ENCODE assay signal across 1 cellular context in genomic region chr16:20878682-20879147, GRCh38.
A peak's percentile ranks its signal among the peaks of the same experiment; 100 is the strongest.
TF ChIP-seq lines count a peak whose summit lies in the region.

No MANE protein-coding gene starts in this region.

TF ChIP-seq in HepG2, 621 proteins besides CTCF, POLR2A, EP300 and RAD21 (continued from another document and continues in another):
- peak; percentile 37; the same call in 1 of the 2 replicates for TF ChIP-seq THAP7 (CRISPR knock-in tag; IDR thresholded peaks at IDR 0.05)
- TF ChIP-seq HDAC6 (IDR thresholded peaks at IDR 0.05; ENCODE audit: low read depth, low read length) = no peak
- peak; percentile 81 for TF ChIP-seq ASH2L (IDR thresholded peaks at IDR 0.05; ENCODE audit: insufficient read length, low read depth, low read length)
- no peak for TF ChIP-seq ATF7 (IDR thresholded peaks at IDR 0.05)
- TF ChIP-seq ATF7 (CRISPR knock-in tag; IDR thresholded peaks at IDR 0.05) = no peak
- TF ChIP-seq ZBTB26 (CRISPR knock-in tag; IDR thresholded peaks at IDR 0.05; ENCODE audit: borderline replicate concordance) = no peak
- 0 out of 2 replicates have a peak, but pooled peaks have one; percentile 42 for TF ChIP-seq KDM4B (CRISPR knock-in tag; IDR thresholded peaks at IDR 0.05)
- TF ChIP-seq TEAD2 (CRISPR knock-in tag; IDR thresholded peaks at IDR 0.05) = no peak
- TF ChIP-seq RFX1 (IDR thresholded peaks at IDR 0.05) = no peak
- no peak for TF ChIP-seq ZNF75D (CRISPR knock-in tag; IDR thresholded peaks at IDR 0.05; ENCODE audit: borderline replicate concordance)
- TF ChIP-seq ARNT (IDR thresholded peaks at IDR 0.05) = no peak
- peak; percentile 41 to 52; a peak in 2 of 4 replicates for TF ChIP-seq MAFK (conservative IDR thresholded peaks at IDR 0.05 in 1 of 2, IDR thresholded peaks at IDR 0.05 in 1 of 2; ENCODE audit: low read length in 2 of 2)
- TF ChIP-seq ZNF546 (CRISPR knock-in tag; conservative IDR thresholded peaks at IDR 0.05) = no peak
- 0 out of 2 replicates have a peak, but pooled peaks have one; percentile 46 for TF ChIP-seq MTA1 (CRISPR knock-in tag; IDR thresholded peaks at IDR 0.05; ENCODE audit: borderline replicate concordance)
- TF ChIP-seq, protein P1, sequence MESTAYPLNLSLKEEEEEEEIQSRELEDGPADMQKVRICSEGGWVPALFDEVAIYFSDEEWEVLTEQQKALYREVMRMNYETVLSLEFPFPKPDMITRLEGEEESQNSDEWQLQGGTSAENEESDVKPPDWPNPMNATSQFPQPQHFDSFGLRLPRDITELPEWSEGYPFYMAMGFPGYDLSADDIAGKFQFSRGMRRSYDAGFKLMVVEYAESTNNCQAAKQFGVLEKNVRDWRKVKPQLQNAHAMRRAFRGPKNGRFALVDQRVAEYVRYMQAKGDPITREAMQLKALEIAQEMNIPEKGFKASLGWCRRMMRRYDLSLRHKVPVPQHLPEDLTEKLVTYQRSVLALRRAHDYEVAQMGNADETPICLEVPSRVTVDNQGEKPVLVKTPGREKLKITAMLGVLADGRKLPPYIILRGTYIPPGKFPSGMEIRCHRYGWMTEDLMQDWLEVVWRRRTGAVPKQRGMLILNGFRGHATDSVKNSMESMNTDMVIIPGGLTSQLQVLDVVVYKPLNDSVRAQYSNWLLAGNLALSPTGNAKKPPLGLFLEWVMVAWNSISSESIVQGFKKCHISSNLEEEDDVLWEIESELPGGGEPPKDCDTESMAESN (CRISPR knock-in tag; conservative IDR thresholded peaks at IDR 0.05) = 0 out of 2 replicates have a peak, but pooled peaks have one; percentile 36
- TF ChIP-seq SPEN (CRISPR knock-in tag; IDR thresholded peaks at IDR 0.05; ENCODE audit: low read depth) = no peak
- TF ChIP-seq, protein P2, sequence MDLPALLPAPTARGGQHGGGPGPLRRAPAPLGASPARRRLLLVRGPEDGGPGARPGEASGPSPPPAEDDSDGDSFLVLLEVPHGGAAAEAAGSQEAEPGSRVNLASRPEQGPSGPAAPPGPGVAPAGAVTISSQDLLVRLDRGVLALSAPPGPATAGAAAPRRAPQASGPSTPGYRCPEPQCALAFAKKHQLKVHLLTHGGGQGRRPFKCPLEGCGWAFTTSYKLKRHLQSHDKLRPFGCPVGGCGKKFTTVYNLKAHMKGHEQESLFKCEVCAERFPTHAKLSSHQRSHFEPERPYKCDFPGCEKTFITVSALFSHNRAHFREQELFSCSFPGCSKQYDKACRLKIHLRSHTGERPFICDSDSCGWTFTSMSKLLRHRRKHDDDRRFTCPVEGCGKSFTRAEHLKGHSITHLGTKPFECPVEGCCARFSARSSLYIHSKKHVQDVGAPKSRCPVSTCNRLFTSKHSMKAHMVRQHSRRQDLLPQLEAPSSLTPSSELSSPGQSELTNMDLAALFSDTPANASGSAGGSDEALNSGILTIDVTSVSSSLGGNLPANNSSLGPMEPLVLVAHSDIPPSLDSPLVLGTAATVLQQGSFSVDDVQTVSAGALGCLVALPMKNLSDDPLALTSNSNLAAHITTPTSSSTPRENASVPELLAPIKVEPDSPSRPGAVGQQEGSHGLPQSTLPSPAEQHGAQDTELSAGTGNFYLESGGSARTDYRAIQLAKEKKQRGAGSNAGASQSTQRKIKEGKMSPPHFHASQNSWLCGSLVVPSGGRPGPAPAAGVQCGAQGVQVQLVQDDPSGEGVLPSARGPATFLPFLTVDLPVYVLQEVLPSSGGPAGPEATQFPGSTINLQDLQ (CRISPR knock-in tag; IDR thresholded peaks at IDR 0.05) = no peak
- TF ChIP-seq POLR2G (IDR thresholded peaks at IDR 0.05; ENCODE audit: low read depth, low read length) = no peak
- TF ChIP-seq ZSCAN9 (CRISPR knock-in tag; IDR thresholded peaks at IDR 0.05; ENCODE audit: borderline replicate concordance) = no peak
- no peak for TF ChIP-seq DR1 (CRISPR knock-in tag; IDR thresholded peaks at IDR 0.05)
- TF ChIP-seq ZNF616 (CRISPR knock-in tag; IDR thresholded peaks at IDR 0.05; ENCODE audit: low read depth) = no peak
- TF ChIP-seq MAF1 (CRISPR knock-in tag; IDR thresholded peaks at IDR 0.05; ENCODE audit: borderline replicate concordance) = no peak
- TF ChIP-seq KLF11 (CRISPR knock-in tag; IDR thresholded peaks at IDR 0.05) = no peak
- TF ChIP-seq FOXK2 (IDR thresholded peaks at IDR 0.05) = no peak
- TF ChIP-seq ZNF510 (CRISPR knock-in tag; IDR thresholded peaks at IDR 0.05; ENCODE audit: low read depth) = no peak
- TF ChIP-seq ZNF569 (CRISPR knock-in tag; IDR thresholded peaks at IDR 0.05; ENCODE audit: borderline replicate concordance) = no peak
- peak; percentile 52; the same call in 1 of the 2 replicates for TF ChIP-seq ZNF543 (CRISPR knock-in tag; IDR thresholded peaks at IDR 0.05)
- no peak; the same call in 1 of the 2 replicates for TF ChIP-seq GMEB1 (CRISPR knock-in tag; IDR thresholded peaks at IDR 0.05; ENCODE audit: borderline replicate concordance)
- no peak for TF ChIP-seq PCBP1 (IDR thresholded peaks at IDR 0.05; ENCODE audit: borderline replicate concordance, low read depth, low read length)
- no peak for TF ChIP-seq ZNF766 (CRISPR knock-in tag; IDR thresholded peaks at IDR 0.05; ENCODE audit: borderline replicate concordance)
- no peak for TF ChIP-seq ZNF354B (CRISPR knock-in tag; IDR thresholded peaks at IDR 0.05)
- no peak for TF ChIP-seq ZNF160 (CRISPR knock-in tag; IDR thresholded peaks at IDR 0.05)
- TF ChIP-seq GLI4 (CRISPR knock-in tag; IDR thresholded peaks at IDR 0.05; ENCODE audit: borderline replicate concordance) = no peak
- 0 out of 2 replicates have a peak, but pooled peaks have one; percentile 37 for TF ChIP-seq SSRP1 (CRISPR knock-in tag; IDR thresholded peaks at IDR 0.05)
- no peak for TF ChIP-seq PAX8 (CRISPR knock-in tag; IDR thresholded peaks at IDR 0.05; ENCODE audit: borderline replicate concordance)
- peak; percentile 41; the same call in 1 of the 2 replicates for TF ChIP-seq RXRA (CRISPR knock-in tag; IDR thresholded peaks at IDR 0.05)
- TF ChIP-seq NFIB (CRISPR knock-in tag; IDR thresholded peaks at IDR 0.05; ENCODE audit: borderline replicate concordance) = no peak
- no peak for TF ChIP-seq MEIS2 (CRISPR knock-in tag; IDR thresholded peaks at IDR 0.05)
- no peak for TF ChIP-seq ZNF446 (CRISPR knock-in tag; IDR thresholded peaks at IDR 0.05)
- TF ChIP-seq RFXAP (CRISPR knock-in tag; IDR thresholded peaks at IDR 0.05; ENCODE audit: borderline replicate concordance) = no peak
- no peak for TF ChIP-seq GTF3A (CRISPR knock-in tag; conservative IDR thresholded peaks at IDR 0.05)
- TF ChIP-seq, protein P3, sequence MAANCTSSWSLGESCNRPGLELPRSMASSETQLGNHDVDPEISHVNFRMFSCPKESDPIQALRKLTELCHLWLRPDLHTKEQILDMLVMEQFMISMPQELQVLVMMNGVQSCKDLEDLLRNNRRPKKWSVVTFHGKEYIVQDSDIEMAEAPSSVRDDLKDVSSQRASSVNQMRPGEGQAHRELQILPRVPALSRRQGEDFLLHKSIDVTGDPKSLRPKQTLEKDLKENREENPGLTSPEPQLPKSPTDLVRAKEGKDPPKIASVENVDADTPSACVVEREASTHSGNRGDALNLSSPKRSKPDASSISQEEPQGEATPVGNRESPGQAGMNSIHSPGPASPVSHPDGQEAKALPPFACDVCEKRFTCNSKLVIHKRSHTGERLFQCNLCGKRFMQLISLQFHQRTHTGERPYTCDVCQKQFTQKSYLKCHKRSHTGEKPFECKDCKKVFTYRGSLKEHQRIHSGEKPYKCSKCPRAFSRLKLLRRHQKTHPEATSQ (CRISPR knock-in tag; IDR thresholded peaks at IDR 0.05; ENCODE audit: borderline replicate concordance) = no peak
- TF ChIP-seq ZNF784 (CRISPR knock-in tag; IDR thresholded peaks at IDR 0.05; ENCODE audit: borderline replicate concordance) = no peak
- TF ChIP-seq SMARCC2 (IDR thresholded peaks at IDR 0.05) = no peak
- TF ChIP-seq CHCHD3 (CRISPR knock-in tag; IDR thresholded peaks at IDR 0.05) = no peak
- TF ChIP-seq, protein P4, sequence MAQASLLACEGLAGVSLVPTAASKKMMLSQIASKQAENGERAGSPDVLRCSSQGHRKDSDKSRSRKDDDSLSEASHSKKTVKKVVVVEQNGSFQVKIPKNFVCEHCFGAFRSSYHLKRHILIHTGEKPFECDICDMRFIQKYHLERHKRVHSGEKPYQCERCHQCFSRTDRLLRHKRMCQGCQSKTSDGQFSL (CRISPR knock-in tag; IDR thresholded peaks at IDR 0.05) = no peak
- no peak for TF ChIP-seq CAMTA2 (CRISPR knock-in tag; IDR thresholded peaks at IDR 0.05; ENCODE audit: borderline replicate concordance)
- TF ChIP-seq, protein P5, sequence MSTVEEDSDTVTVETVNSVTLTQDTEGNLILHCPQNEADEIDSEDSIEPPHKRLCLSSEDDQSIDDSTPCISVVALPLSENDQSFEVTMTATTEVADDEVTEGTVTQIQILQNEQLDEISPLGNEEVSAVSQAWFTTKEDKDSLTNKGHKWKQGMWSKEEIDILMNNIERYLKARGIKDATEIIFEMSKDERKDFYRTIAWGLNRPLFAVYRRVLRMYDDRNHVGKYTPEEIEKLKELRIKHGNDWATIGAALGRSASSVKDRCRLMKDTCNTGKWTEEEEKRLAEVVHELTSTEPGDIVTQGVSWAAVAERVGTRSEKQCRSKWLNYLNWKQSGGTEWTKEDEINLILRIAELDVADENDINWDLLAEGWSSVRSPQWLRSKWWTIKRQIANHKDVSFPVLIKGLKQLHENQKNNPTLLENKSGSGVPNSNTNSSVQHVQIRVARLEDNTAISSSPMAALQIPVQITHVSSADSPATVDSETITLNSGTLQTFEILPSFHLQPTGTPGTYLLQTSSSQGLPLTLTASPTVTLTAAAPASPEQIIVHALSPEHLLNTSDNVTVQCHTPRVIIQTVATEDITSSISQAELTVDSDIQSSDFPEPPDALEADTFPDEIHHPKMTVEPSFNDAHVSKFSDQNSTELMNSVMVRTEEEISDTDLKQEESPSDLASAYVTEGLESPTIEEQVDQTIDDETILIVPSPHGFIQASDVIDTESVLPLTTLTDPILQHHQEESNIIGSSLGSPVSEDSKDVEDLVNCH (CRISPR knock-in tag; IDR thresholded peaks at IDR 0.05) = no peak
- TF ChIP-seq ZSCAN12 (CRISPR knock-in tag; IDR thresholded peaks at IDR 0.05) = no peak
- 0 out of 2 replicates have a peak, but pooled peaks have one; percentile 17 for TF ChIP-seq MIXL1 (CRISPR knock-in tag; IDR thresholded peaks at IDR 0.05)
- TF ChIP-seq ZNF501 (CRISPR knock-in tag; IDR thresholded peaks at IDR 0.05) = peak; percentile 60; the same call in 1 of the 2 replicates
- no peak for TF ChIP-seq ZNF737 (CRISPR knock-in tag; IDR thresholded peaks at IDR 0.05; ENCODE audit: borderline replicate concordance)
- TF ChIP-seq CBX1 (IDR thresholded peaks at IDR 0.05; ENCODE audit: low read depth) = no peak
